ENCODE assay signal across 18 cellular contexts in the genomic region with DNA sequence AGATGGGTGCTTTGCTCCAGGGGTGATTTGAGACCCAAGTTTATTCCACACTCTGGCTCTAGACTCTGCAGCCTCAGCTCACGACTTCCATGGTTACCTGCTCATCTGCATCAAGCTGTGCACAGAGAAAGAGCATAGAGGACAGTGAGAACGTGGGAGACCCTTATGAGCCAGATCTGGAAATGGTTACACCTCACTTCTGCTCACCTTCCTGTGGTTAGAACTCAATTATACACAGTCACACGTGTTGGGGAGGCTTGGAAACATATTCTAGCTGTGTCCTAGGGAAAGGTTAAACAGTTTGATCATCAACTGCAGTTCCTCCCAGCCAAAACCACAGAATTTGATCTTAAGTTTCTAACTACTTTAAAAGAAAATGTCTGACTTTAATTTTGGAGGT. TPM values are rescaled to one million over a fixed set of nuclear protein-coding genes. Genes with fewer than 3 reads are reported as not detected.
DNase-seq lines count a peak whose midpoint lies in the region; ATAC-seq and TF ChIP-seq lines count a peak whose summit lies in the region.
"Had no signal": no experiment of that assay in that cellular context is flagged by ENCODE, and none has a peak within 500 bp of the region (broad histone marks: within the 10 kb centered on the region; RNA-seq: fewer than 3 reads in every experiment).

No MANE protein-coding gene starts in this region.

- no peaks in the 10 kb centered on the region for H3K36me3 Mint-ChIP-seq in activated naive CD4-positive, alpha-beta T cell treated with anti-CD3 and anti-CD28 coated beads for 36 hours (ENCODE audit: low read depth)
- H3K36me3 Mint-ChIP-seq in GM23338 (ENCODE audit: low read depth) = no peaks in the 10 kb centered on the region
- no peaks in the 10 kb centered on the region for H3K36me3 Mint-ChIP-seq in activated T-helper 1 cell treated with anti-CD3 and anti-CD28 coated beads, Interleukin-12 subunit alpha, Interleukin-12 subunit beta, Interleukin-2, Interleukin-4 antibody, amounts not matched to agents 30 ng/mL and 10 ng/mL and 1 ng/mL, durations not matched to agents 14 hours and 24 hours and 36 hours (ENCODE audit: low read depth)
- no peaks in the 10 kb centered on the region for H3K36me3 Mint-ChIP-seq in memory B cell
- H3K36me3 Mint-ChIP-seq: CD4-positive, alpha-beta memory T cell had no signal

- H3F3A ChIP-seq in GM23338 (replicated peaks; ENCODE audit: low read depth) = no peaks in the 10 kb centered on the region

- H3K4me2 ChIP-seq in GM23338 = no peak overlapping the region
- H3K4me2 ChIP-seq: PC-9 had no signal

- CTCF ChIA-PET in activated naive CD4-positive, alpha-beta T cell treated with anti-CD3 and anti-CD28 coated beads for 36 hours (lab: Charles Lee) = interaction anchor here (2.1 kb wide), 1 partner anchor 25 kb away, joined by 11 read pairs; no protein-coding TSS in a partner anchor

- 0 out of 2 replicates have a peak overlapping the region, but pooled peaks have one; percentile 29 for H2AFZ ChIP-seq in GM23338
- H2AFZ ChIP-seq: PC-9 had no signal

- 50 to 53% methylated on average over 3 of the region's 3 CpGs for WGBS in lower leg skin, 2 donors

- H3K9me3 Mint-ChIP-seq in activated naive CD4-positive, alpha-beta T cell treated with anti-CD3 and anti-CD28 coated beads for 36 hours = no peaks in the 10 kb centered on the region
- H3K9me3 Mint-ChIP-seq in GM23338 = no peaks in the 10 kb centered on the region
- peaks cover 3% of the 10 kb centered on the region for H3K9me3 Mint-ChIP-seq in activated T-helper 1 cell treated with anti-CD3 and anti-CD28 coated beads, Interleukin-12 subunit alpha, Interleukin-12 subunit beta, Interleukin-2, Interleukin-4 antibody, amounts not matched to agents 30 ng/mL and 10 ng/mL and 1 ng/mL, durations not matched to agents 14 hours and 24 hours and 36 hours
- no peaks in the 10 kb centered on the region for H3K9me3 Mint-ChIP-seq in memory B cell
- H3K9me3 Mint-ChIP-seq: CD4-positive, alpha-beta memory T cell had no signal

- H3K4me1 ChIP-seq in GM23338 (ENCODE audit: insufficient read depth) = peaks cover 33% of the 10 kb centered on the region
- H3K4me1 ChIP-seq in HAP-1 = no peaks in the 10 kb centered on the region
- H3K4me1 ChIP-seq: BE2C had no signal

- peaks cover 6% of the 10 kb centered on the region for H3K27me3 Mint-ChIP-seq in activated naive CD4-positive, alpha-beta T cell treated with anti-CD3 and anti-CD28 coated beads for 36 hours (ENCODE audit: low read depth)
- H3K27me3 Mint-ChIP-seq in GM23338 (ENCODE audit: insufficient read depth, low read depth, poor library complexity) (peaks cover 3% of the 10 kb centered on the region), memory B cell (peaks cover 5% of the 10 kb centered on the region)
- H3K27me3 Mint-ChIP-seq in activated T-helper 1 cell treated with anti-CD3 and anti-CD28 coated beads, Interleukin-12 subunit alpha, Interleukin-12 subunit beta, Interleukin-2, Interleukin-4 antibody, amounts not matched to agents 30 ng/mL and 10 ng/mL and 1 ng/mL, durations not matched to agents 14 hours and 24 hours and 36 hours (ENCODE audit: insufficient read depth) = peaks cover 8% of the 10 kb centered on the region

- H4K20me1 ChIP-seq in GM23338 (replicated peaks; ENCODE audit: insufficient read depth) = no peaks in the 10 kb centered on the region

- H3K4me3 Mint-ChIP-seq in activated naive CD4-positive, alpha-beta T cell treated with anti-CD3 and anti-CD28 coated beads for 36 hours = no peak overlapping the region
- H3K4me3 Mint-ChIP-seq in GM23338 (no peak overlapping the region), memory B cell (no peak overlapping the region)
- no peak overlapping the region for H3K4me3 Mint-ChIP-seq in activated T-helper 1 cell treated with anti-CD3 and anti-CD28 coated beads, Interleukin-12 subunit alpha, Interleukin-12 subunit beta, Interleukin-2, Interleukin-4 antibody, amounts not matched to agents 30 ng/mL and 10 ng/mL and 1 ng/mL, durations not matched to agents 14 hours and 24 hours and 36 hours
- H3K4me3 Mint-ChIP-seq: CD4-positive, alpha-beta memory T cell; IgD-negative memory B cell had no signal

- no peak for TF ChIP-seq CTCF in GM23338 (conservative IDR thresholded peaks at IDR 0.05; ENCODE audit: low read depth in 2 of 2)
- no peak for TF ChIP-seq CTCF in lower leg skin (IDR thresholded peaks at IDR 0.05)

- intact Hi-C loops in activated naive CD4-positive, alpha-beta T cell treated with anti-CD3 and anti-CD28 coated beads for 36 hours (cut with micrococcal nuclease) = no loop called here
- intact Hi-C loops in activated T-helper 1 cell treated with anti-CD3 and anti-CD28 coated beads, Interleukin-12 subunit alpha, Interleukin-12 subunit beta, Interleukin-2, Interleukin-4 antibody, amounts not matched to agents 30 ng/mL and 10 ng/mL and 1 ng/mL, durations not matched to agents 14 hours and 24 hours and 36 hours (cut with micrococcal nuclease) = loop anchor here (2.0 to 5.0 kb wide), 2 partner anchors 65 to 141 kb away; partner anchors contain the start of gene EIF4A2
- intact Hi-C loops in lower leg skin (cut with DNase I; ENCODE audit: low total_unique reads) = no loop called here

- H3K36me3 ChIP-seq in GM23338 (ENCODE audit: insufficient read depth) (no peaks in the 10 kb centered on the region), HAP-1 (replicated peaks) (no peaks in the 10 kb centered on the region)
- H3K36me3 ChIP-seq: BE2C had no signal

- H3K4me1 Mint-ChIP-seq in activated naive CD4-positive, alpha-beta T cell treated with anti-CD3 and anti-CD28 coated beads for 36 hours (ENCODE audit: low read depth) = peaks cover 24% of the 10 kb centered on the region
- H3K4me1 Mint-ChIP-seq in GM23338 (peaks cover 29% of the 10 kb centered on the region), memory B cell (peaks cover 9% of the 10 kb centered on the region)
- H3K4me1 Mint-ChIP-seq in activated T-helper 1 cell treated with anti-CD3 and anti-CD28 coated beads, Interleukin-12 subunit alpha, Interleukin-12 subunit beta, Interleukin-2, Interleukin-4 antibody, amounts not matched to agents 30 ng/mL and 10 ng/mL and 1 ng/mL, durations not matched to agents 14 hours and 24 hours and 36 hours (ENCODE audit: low read depth) = peaks cover 50% of the 10 kb centered on the region
- H3K4me1 Mint-ChIP-seq: CD4-positive, alpha-beta memory T cell had no signal

- peak overlapping the region; percentile 1 for H3K27ac Mint-ChIP-seq in activated naive CD4-positive, alpha-beta T cell treated with anti-CD3 and anti-CD28 coated beads for 36 hours
- H3K27ac Mint-ChIP-seq in GM23338 (no peak overlapping the region), memory B cell (peak overlapping the region; percentile 12)
- peak overlapping the region; percentile 21 for H3K27ac Mint-ChIP-seq in activated T-helper 1 cell treated with anti-CD3 and anti-CD28 coated beads, Interleukin-12 subunit alpha, Interleukin-12 subunit beta, Interleukin-2, Interleukin-4 antibody, amounts not matched to agents 30 ng/mL and 10 ng/mL and 1 ng/mL, durations not matched to agents 14 hours and 24 hours and 36 hours
- H3K27ac Mint-ChIP-seq: CD4-positive, alpha-beta memory T cell had no signal

- no peaks in the 10 kb centered on the region for H3K79me2 ChIP-seq in GM23338 (replicated peaks; ENCODE audit: insufficient read depth)

- TF ChIP-seq POLR2A in lower leg skin (IDR thresholded peaks at IDR 0.05) = no peak

- no peaks in the 10 kb centered on the region; the same call in 1 of the 2 replicates for H3K9me3 ChIP-seq in HAP-1
- H3K9me3 ChIP-seq: BE2C had no signal

- ATAC-seq in GM23338 (no peak), memory B cell (ENCODE audit: low read depth) (no peak)

- in situ Hi-C loops in HAP-1 (cut with MboI; ENCODE audit: low sequenced_read_pairs) = no loop called here

- H3K9me2 ChIP-seq in GM23338 (ENCODE audit: insufficient read depth) = no peaks in the 10 kb centered on the region

- no peak overlapping the region for H3K27ac ChIP-seq in GM23338 (ENCODE audit: low read depth)
- H3K27ac ChIP-seq: PC-9 had no signal

- no peak overlapping the region for H3K4me3 ChIP-seq in GM23338
- H3K4me3 ChIP-seq in HAP-1 = no peak overlapping the region
- no peak overlapping the region for H3K4me3 ChIP-seq in lower leg skin (ENCODE audit: low read depth, poor library complexity, severe bottlenecking)
- H3K4me3 ChIP-seq: PC-9 had no signal

- DNase-seq in activated naive CD4-positive, alpha-beta T cell treated with anti-CD3 and anti-CD28 coated beads for 36 hours = peak; percentile 18
- no peak for DNase-seq in activated naive CD4-positive, alpha-beta T cell treated with Interleukin-2 at 50 U/mL for 16 hours
- DNase-seq in GM23338 (ENCODE audit: low spot score) = no peak
- DNase-seq in activated T-helper 1 cell treated with anti-CD3 and anti-CD28 coated beads, Interleukin-12 subunit alpha, Interleukin-12 subunit beta, Interleukin-2, Interleukin-4 antibody, amounts not matched to agents 30 ng/mL and 10 ng/mL and 1 ng/mL, durations not matched to agents 14 hours and 24 hours and 36 hours (ENCODE audit: low spot score) = no peak
- no peak for DNase-seq in memory B cell (ENCODE audit: low spot score in 2 of 2)
- no peak for DNase-seq in HAP-1 (ENCODE audit: low spot score in 2 of 2)
- DNase-seq in lower leg skin (ENCODE audit: low spot score in 2 of 2) = no peak
- DNase-seq: BE2C; CD4-positive, alpha-beta memory T cell; HCEC 1CT; NCI-H1048; NCI-H226; NCI-H526 treated with DMSO at 0.1 percent for 48 hours; PC-9 had no signal

- H3K27me3 ChIP-seq in GM23338 (ENCODE audit: insufficient read depth) (no peaks in the 10 kb centered on the region), HAP-1 (ENCODE audit: low read depth) (0 out of 2 replicates have a peak, but pooled peaks cover 4% of the 10 kb centered on the region)

RNA-seq across cellular contexts. Expression of gene FETUB, which starts 1.8 kb away (rescaled TPM):
- total RNA-seq in activated naive CD4-positive, alpha-beta T cell treated with anti-CD3 and anti-CD28 coated beads for 36 hours = not detected
- not detected in 2 replicates for total RNA-seq in GM23338 (2014; rRNA removed; shearing (Covaris generic))
- 0.26 TPM in 1 of 2 replicates, not detected in the other for polyA plus RNA-seq in GM23338 (2016; fragmentation: Nextera tagmentation; extraction: Ambion mirVana)
- not detected in 2 replicates for total RNA-seq in activated T-helper 1 cell treated with anti-CD3 and anti-CD28 coated beads, Interleukin-12 subunit alpha, Interleukin-12 subunit beta, Interleukin-2, Interleukin-4 antibody, amounts not matched to agents 30 ng/mL and 10 ng/mL and 1 ng/mL, durations not matched to agents 14 hours and 24 hours and 36 hours
- total RNA-seq in lower leg skin = 10 to 100 TPM in 2 of 4 donors, 1 to 10 TPM in 2; 4.0 to 13.5 (median 9.3) TPM
- total RNA-seq: CD4-positive, alpha-beta memory T cell; Daoy; HT-29; PC-9 had no signal
- polyA plus RNA-seq: AG04450; CD4-positive, alpha-beta memory T cell; IgD-negative memory B cell had no signal

RNA-seq across cellular contexts. Expression of gene HRG, which starts 23.8 kb away (rescaled TPM):
- total RNA-seq in activated naive CD4-positive, alpha-beta T cell treated with anti-CD3 and anti-CD28 coated beads for 36 hours = not detected
- not detected in 2 replicates for total RNA-seq in GM23338 (2014; rRNA removed; shearing (Covaris generic))
- not detected in 2 replicates for polyA plus RNA-seq in GM23338 (2016; fragmentation: Nextera tagmentation; extraction: Ambion mirVana)
- total RNA-seq in activated T-helper 1 cell treated with anti-CD3 and anti-CD28 coated beads, Interleukin-12 subunit alpha, Interleukin-12 subunit beta, Interleukin-2, Interleukin-4 antibody, amounts not matched to agents 30 ng/mL and 10 ng/mL and 1 ng/mL, durations not matched to agents 14 hours and 24 hours and 36 hours = not detected in 2 replicates
- under 1 TPM in 2 of 4 donors, not detected in 2; 0.10 to 0.34 TPM for total RNA-seq in lower leg skin
- total RNA-seq: CD4-positive, alpha-beta memory T cell; Daoy; HT-29 had no signal
- polyA plus RNA-seq: AG04450; CD4-positive, alpha-beta memory T cell; IgD-negative memory B cell had no signal

RNA-seq across cellular contexts. Expression of gene AHSG, which starts 29.2 kb away (rescaled TPM):
- total RNA-seq in activated naive CD4-positive, alpha-beta T cell treated with anti-CD3 and anti-CD28 coated beads for 36 hours = not detected
- total RNA-seq in GM23338 (2014; rRNA removed; shearing (Covaris generic)) = 0.10 TPM in 1 of 2 replicates, not detected in the other
- 0.18 and 0.21 TPM in 2 replicates for polyA plus RNA-seq in GM23338 (2016; fragmentation: Nextera tagmentation; extraction: Ambion mirVana)
- total RNA-seq in activated T-helper 1 cell treated with anti-CD3 and anti-CD28 coated beads, Interleukin-12 subunit alpha, Interleukin-12 subunit beta, Interleukin-2, Interleukin-4 antibody, amounts not matched to agents 30 ng/mL and 10 ng/mL and 1 ng/mL, durations not matched to agents 14 hours and 24 hours and 36 hours = 0.16 TPM in 1 of 2 replicates, not detected in the other
- under 1 TPM in 1 of 4 donors, not detected in 3; 0.36 TPM for total RNA-seq in lower leg skin
- total RNA-seq: CD4-positive, alpha-beta memory T cell; Daoy; HT-29; PC-9 had no signal
- polyA plus RNA-seq: AG04450; CD4-positive, alpha-beta memory T cell; IgD-negative memory B cell had no signal
